In genomic region chr22:30451488-30451887, GRCh38 we compare ENCODE assay signal across 15 cellular contexts. TPM values are rescaled to one million over a fixed set of nuclear protein-coding genes. Genes with fewer than 3 reads are reported as not detected.
"Had no signal": no experiment of that assay in that cellular context is flagged by ENCODE, and none has a peak within 500 bp of the region (broad histone marks: within the 10 kb centered on the region; RNA-seq: fewer than 3 reads in every experiment).

No MANE protein-coding gene starts in this region.

RNA-seq across cellular contexts. Expression of gene SEC14L3, which starts 20.3 kb away (rescaled TPM):
- total RNA-seq: activated CD4-positive, alpha-beta T cell treated with anti-CD3 and anti-CD28 coated beads, Interleukin-2, amount 10 ng/mL, durations not matched to agents 7 days and 5 days; activated naive CD4-positive, alpha-beta T cell treated with anti-CD3 and anti-CD28 coated beads, Interleukin-2, amount 50 U/mL, for 72 hours; activated naive CD8-positive, alpha-beta T cell treated with anti-CD3 and anti-CD28 coated beads, Interleukin-2, amount 10 ng/mL, durations not matched to agents 7 days and 5 days; activated T-cell treated with anti-CD3 and anti-CD28 coated beads, Interleukin-2, amount 50 U/mL, for 72 hours; astrocyte; bronchial epithelial cell; cardiac septum; cerebellum; endodermal cell; epithelial cell of proximal tubule; esophagus muscularis mucosa; frontal cortex; T-helper 1 cell treated with Interleukin-12 subunit alpha and Interleukin-12 subunit beta and Interleukin-4 antibody, amounts not matched to agents 30 ng/mL and 1 ng/mL, for 36 hours; WTC11 had no signal

RNA-seq across cellular contexts. Expression of gene SEC14L4, which starts 54.0 kb away (rescaled TPM):
- total RNA-seq: activated CD4-positive, alpha-beta memory T cell treated with anti-CD3 and anti-CD28 coated beads, Interleukin-2, amount 10 ng/mL, durations not matched to agents 7 days and 5 days; activated CD4-positive, alpha-beta T cell treated with anti-CD3 and anti-CD28 coated beads, Interleukin-2, amount 10 ng/mL, durations not matched to agents 7 days and 5 days; activated naive CD8-positive, alpha-beta T cell treated with anti-CD3 and anti-CD28 coated beads, Interleukin-2, amount 10 ng/mL, durations not matched to agents 7 days and 5 days; activated T-cell treated with anti-CD3 and anti-CD28 coated beads, Interleukin-2, amount 50 U/mL, for 72 hours; astrocyte; bronchial epithelial cell; epithelial cell of proximal tubule; esophagus muscularis mucosa; frontal cortex; T-helper 1 cell treated with Interleukin-12 subunit alpha and Interleukin-12 subunit beta and Interleukin-4 antibody, amounts not matched to agents 30 ng/mL and 1 ng/mL, for 36 hours had no signal
